In genomic region chr4:20381005-20381404, GRCh38 we compare ENCODE assay signal across 27 cellular contexts.
DNase-seq lines count a peak whose midpoint lies in the region; ATAC-seq, FAIRE-seq and TF ChIP-seq lines count a peak whose summit lies in the region.
"Had no signal": no experiment of that assay in that cellular context is flagged by ENCODE, and none has a peak within 500 bp of the region (broad histone marks: within the 10 kb centered on the region; RNA-seq: fewer than 3 reads in every experiment).

No MANE protein-coding gene starts in this region.

- no peaks in the 10 kb centered on the region for H3K9me3 Mint-ChIP-seq in activated T-cell treated with anti-CD3 and anti-CD28 coated beads, Interleukin-2, amount 50 U/mL, for 4 hours

- H3K14ac ChIP-seq in IMR-90 (replicated peaks; ENCODE audit: low read depth, low read length) (no peak overlapping the region), H1 (ENCODE audit: insufficient read length) (no peak overlapping the region)

- H3K36me3 Mint-ChIP-seq in activated T-cell treated with anti-CD3 and anti-CD28 coated beads, Interleukin-2, amount 50 U/mL, for 4 hours (ENCODE audit: insufficient read depth), result no peaks in the 10 kb centered on the region
- H3K36me3 Mint-ChIP-seq: CD14-positive monocyte; CD4-positive, alpha-beta memory T cell; CD4-positive, CD25-positive, alpha-beta regulatory T cell; CD8-positive, alpha-beta memory T cell had no signal

- no TSS peak for BruUV-seq in IMR-90 (replicated peaks; lab: Mats Ljungman, UMichigan)

- no peak overlapping the region for H2AK9ac ChIP-seq in IMR-90 (replicated peaks; ENCODE audit: low read depth, low read length, poor library complexity)

- no peak overlapping the region for H4K5ac ChIP-seq in IMR-90 (ENCODE audit: low read depth, low read length)
- no peak overlapping the region for H4K5ac ChIP-seq in H1 (ENCODE audit: insufficient read length, low read depth, low read length)

- H4K20me1 ChIP-seq in IMR-90 (ENCODE audit: insufficient read depth, low read length) (no peaks in the 10 kb centered on the region), H1 (replicated peaks in 1 of 2; ENCODE audit: control insufficient read depth in 1 of 2, insufficient read depth in 2 of 2, low read length in 2 of 2) (no peaks in the 10 kb centered on the region)
- H4K20me1 ChIP-seq: BLaER1 had no signal

- no peak for ATAC-seq in IMR-90 (ENCODE audit: low read depth)
- ATAC-seq in activated T-cell treated with anti-CD3 and anti-CD28 coated beads, Interleukin-2, amount 50 U/mL, for 4 hours, result no peak
- ATAC-seq: GM12878 had no signal

- no peak for FAIRE-seq in H1 (lab: Jason Lieb, UNC)
- FAIRE-seq: A204.1, GM12878, GM12892, GM18507 had no signal

- TF ChIP-seq EP300 in Ishikawa (IDR thresholded peaks at IDR 0.05; ENCODE audit: borderline replicate concordance) (no peak), H1 (IDR thresholded peaks at IDR 0.05; ENCODE audit: borderline replicate concordance in 1 of 2, low read depth in 2 of 2, low read length in 2 of 2) (no peak)

- H2BK20ac ChIP-seq in IMR-90 (ENCODE audit: low read depth, low read length), result no peak overlapping the region
- no peak overlapping the region for H2BK20ac ChIP-seq in H1 (ENCODE audit: low read length)

- WGBS in IMR-90 (ENCODE audit: extremely low coverage in 2 of 2, insufficient read length in 1 of 2), 2 experiments, result no CpG with 5 or more reads among the region's 9 CpGs
- WGBS in H1 (ENCODE audit: extremely low coverage in 1 of 2, insufficient coverage in 1 of 2, insufficient read length in 1 of 2, insufficient replicate concordance in 2 of 2, low coverage in 1 of 2, low lambda C conversion rate in 2 of 2, missing lambda C conversion rate in 1 of 2), 2 experiments, result 95% methylated on average over 9 of the region's 9 CpGs; no CpG with 5 or more reads in 1 of the 2 experiments

- CTCF ChIA-PET in IMR-90 (lab: Yijun Ruan, JAX), result no interaction called here
- CTCF ChIA-PET in H1 (lab: Charles Lee; ENCODE audit: partially characterized antibody), result interaction anchor here (0.5 kb wide), 1 partner anchor 475 kb away, joined by 3 read pairs; no protein-coding TSS in a partner anchor

- TF ChIP-seq POLR2A in IMR-90 (IDR thresholded peaks at IDR 0.05; ENCODE audit: low read depth, low read length) (no peak), H1 (IDR thresholded peaks at IDR 0.05; ENCODE audit: control extremely low read depth in 1 of 2, low read depth in 2 of 2, low read length in 2 of 2) (no peak)

- H4K91ac ChIP-seq in IMR-90 (ENCODE audit: insufficient read depth, low read depth, low read length) (no peak overlapping the region), H1 (replicated peaks; ENCODE audit: insufficient read length, low read length) (no peak overlapping the region)

- dilution Hi-C loops in IMR-90 (cut with HindIII; ENCODE audit: low sequenced_read_pairs, unreplicated experiment), result no loop called here

- H3K9me1 ChIP-seq in IMR-90 (ENCODE audit: insufficient read depth, low read length), result no peaks in the 10 kb centered on the region

- no peak overlapping the region for H2BK12ac ChIP-seq in H1 (ENCODE audit: low read depth, low read length)

- H3K4me1 Mint-ChIP-seq in activated T-cell treated with anti-CD3 and anti-CD28 coated beads, Interleukin-2, amount 50 U/mL, for 4 hours (ENCODE audit: low read depth), result no peaks in the 10 kb centered on the region
- H3K4me1 Mint-ChIP-seq: CD14-positive monocyte; CD4-positive, alpha-beta memory T cell; CD4-positive, CD25-positive, alpha-beta regulatory T cell; CD8-positive, alpha-beta memory T cell had no signal

- H3K27ac ChIP-seq in IMR-90 (ENCODE audit: insufficient read depth, low read length) (no peak overlapping the region), H1 (ENCODE audit: low read depth, low read length) (no peak overlapping the region)
- H3K27ac ChIP-seq: BLaER1 had no signal

- H3K9ac ChIP-seq in IMR-90 (ENCODE audit: low read depth, low read length) (no peak overlapping the region), H1 (replicated peaks in 1 of 4; ENCODE audit: extremely low read depth in 1 of 4, low read depth in 3 of 4, low read length in 3 of 4) (no peak overlapping the region)
- H3K9ac ChIP-seq: BLaER1 had no signal

- H3K18ac ChIP-seq in IMR-90 (ENCODE audit: low read depth, low read length) (no peak overlapping the region), H1 (ENCODE audit: extremely low read depth, low read length) (no peak overlapping the region)

- no peaks in the 10 kb centered on the region for H3K79me2 ChIP-seq in H1 (ENCODE audit: control insufficient read depth in 1 of 2, insufficient read depth in 2 of 2, low read length in 2 of 2)

- H2BK120ac ChIP-seq in IMR-90 (ENCODE audit: low read depth, low read length) (no peak overlapping the region), H1 (replicated peaks; ENCODE audit: low read depth, low read length) (no peak overlapping the region)

- POLR2A ChIA-PET in IMR-90 (lab: Charles Lee; ENCODE audit: unreplicated experiment) (no interaction called here), H1 (lab: Charles Lee; ENCODE audit: partially characterized antibody) (no interaction called here)

- intact Hi-C loops in IMR-90 (cut with micrococcal nuclease), result no loop called here

- H3K23me2 ChIP-seq in H1 (ENCODE audit: low read depth, low read length), result no peaks in the 10 kb centered on the region

- H3K4me2 ChIP-seq in IMR-90 (ENCODE audit: low read depth, low read length), result no peak overlapping the region
- H3K4me2 ChIP-seq in H1 (ENCODE audit: insufficient read depth in 1 of 2, low read depth in 2 of 2, low read length in 2 of 2), result no peak overlapping the region
- H3K4me2 ChIP-seq: BLaER1 had no signal

- H3K4ac ChIP-seq in IMR-90 (ENCODE audit: low read depth, low read length), result no peak overlapping the region
- no peak overlapping the region for H3K4ac ChIP-seq in H1 (replicated peaks; ENCODE audit: insufficient read length, low read depth, low read length)

- H3K4me3 Mint-ChIP-seq in activated T-cell treated with anti-CD3 and anti-CD28 coated beads, Interleukin-2, amount 50 U/mL, for 4 hours, result no peak overlapping the region
- H3K4me3 Mint-ChIP-seq: CD14-positive monocyte; CD4-positive, alpha-beta memory T cell; CD4-positive, CD25-positive, alpha-beta regulatory T cell; CD8-positive, alpha-beta memory T cell had no signal

- TF ChIP-seq CTCF in IMR-90 (conservative IDR thresholded peaks at IDR 0.05; ENCODE audit: low read depth, low read length), result no peak
- no peak for TF ChIP-seq CTCF in H1 (IDR thresholded peaks at IDR 0.05; ENCODE audit: control extremely low read depth in 1 of 3, insufficient read depth in 1 of 3, low read depth in 1 of 3, low read length in 3 of 3)

- H2BK5ac ChIP-seq in IMR-90 (ENCODE audit: low read depth, low read length, poor library complexity, severe bottlenecking) (no peak overlapping the region), H1 (ENCODE audit: low read depth, low read length) (no peak overlapping the region)

- H3K79me1 ChIP-seq in IMR-90 (ENCODE audit: low read depth in 1 of 2, low read length in 2 of 2), result no peaks in the 10 kb centered on the region
- H3K79me1 ChIP-seq in H1 (ENCODE audit: low read depth, low read length), result no peaks in the 10 kb centered on the region

- H4K8ac ChIP-seq in IMR-90 (ENCODE audit: low read depth in 2 of 2, low read length in 2 of 2) (no peak overlapping the region), H1 (ENCODE audit: extremely low read depth, insufficient read depth, low read length) (no peak overlapping the region)

- no peak overlapping the region for H2AFZ ChIP-seq in IMR-90 (replicated peaks; ENCODE audit: low read length, poor library complexity)
- H2AFZ ChIP-seq in H1 (ENCODE audit: low read length), result no peak overlapping the region

- no peak overlapping the region for H3K56ac ChIP-seq in IMR-90 (ENCODE audit: extremely low read depth, insufficient read depth, low read length)
- no peak overlapping the region for H3K56ac ChIP-seq in H1 (replicated peaks; ENCODE audit: insufficient read length, low read depth, low read length)

- no peaks in the 10 kb centered on the region for H3K27me3 ChIP-seq in IMR-90 (ENCODE audit: control insufficient read depth, insufficient read depth, low read length)
- H3K27me3 ChIP-seq in H1 (replicated peaks in 1 of 4; ENCODE audit: control insufficient read depth in 3 of 4, extremely low read depth in 1 of 4, insufficient read depth in 3 of 4, low read length in 3 of 4), result no peaks in the 10 kb centered on the region
- H3K27me3 ChIP-seq: BLaER1 had no signal

- H2AK5ac ChIP-seq in IMR-90 (ENCODE audit: low read depth, low read length) (no peak overlapping the region), H1 (ENCODE audit: low read depth, low read length) (no peak overlapping the region)

- H3K27me3 Mint-ChIP-seq in activated T-cell treated with anti-CD3 and anti-CD28 coated beads, Interleukin-2, amount 50 U/mL, for 4 hours (ENCODE audit: low read depth), result no peaks in the 10 kb centered on the region
- H3K27me3 Mint-ChIP-seq: CD4-positive, CD25-positive, alpha-beta regulatory T cell; CD8-positive, alpha-beta memory T cell had no signal

- H3K4me3 ChIP-seq in IMR-90 (ENCODE audit: insufficient read depth, low read depth, low read length), result no peak overlapping the region
- no peak overlapping the region for H3K4me3 ChIP-seq in H1 (ENCODE audit: extremely low read depth in 1 of 4, insufficient read depth in 2 of 4, low read depth in 3 of 4, low read length in 4 of 4)
- H3K4me3 ChIP-seq: BLaER1, GM12878 had no signal

- no peak for DNase-seq in IMR-90
- DNase-seq in H1 (ENCODE audit: low read depth in 1 of 2, low spot score in 2 of 2), result no peak
- DNase-seq in NCI-H146 (lab: John Stamatoyannopoulos, UW), result no peak
- no peak for DNase-seq in activated T-cell treated with anti-CD3 and anti-CD28 coated beads, Interleukin-2, amount 50 U/mL, for 4 hours
- no peak for DNase-seq in dermis blood vessel endothelial cell
- DNase-seq: 8988T; ACHN; BE2C; C1 segment of cervical spinal cord; CD4-positive, alpha-beta memory T cell; CD4-positive, CD25-positive, alpha-beta regulatory T cell; CD8-positive, alpha-beta memory T cell; COR-L47; DMS 273 treated with DMSO at 0.1 percent for 48 hours; DMS153; DMS53; DMS79; DND-41; EL; GDM1 had no signal

- H3K36me3 ChIP-seq in IMR-90 (ENCODE audit: control insufficient read depth, insufficient read depth, low read length) (no peaks in the 10 kb centered on the region), H1 (ENCODE audit: control insufficient read depth in 2 of 4, insufficient read depth in 4 of 4, low read length in 3 of 4) (no peaks in the 10 kb centered on the region)
- H3K36me3 ChIP-seq: BE2C, BLaER1 had no signal

- TF ChIP-seq RAD21 in IMR-90 (IDR thresholded peaks at IDR 0.05; ENCODE audit: low read length), result no peak
- no peak for TF ChIP-seq RAD21 in Ishikawa (IDR thresholded peaks at IDR 0.05; ENCODE audit: low read depth)
- TF ChIP-seq RAD21 in H1 (IDR thresholded peaks at IDR 0.05 in 1 of 2, conservative IDR thresholded peaks at IDR 0.05 in 1 of 2; ENCODE audit: low read depth in 2 of 2, low read length in 2 of 2), result no peak

- no peak overlapping the region for H2BK15ac ChIP-seq in IMR-90 (ENCODE audit: low read depth, low read length)
- no peak overlapping the region for H2BK15ac ChIP-seq in H1 (ENCODE audit: low read length)

- H3K4me1 ChIP-seq in IMR-90 (ENCODE audit: control insufficient read depth, insufficient read depth, low read length) (no peaks in the 10 kb centered on the region), H1 (replicated peaks in 1 of 4; ENCODE audit: control insufficient read depth in 3 of 4, insufficient read depth in 4 of 4, low read length in 3 of 4) (peaks cover 0 to 3% (median 1%) of the 10 kb centered on the region in 4 experiments; a peak in 2 of 7 replicates)
- H3K4me1 ChIP-seq: BE2C, BLaER1 had no signal

- no peaks in the 10 kb centered on the region for H3K9me3 ChIP-seq in IMR-90 (ENCODE audit: control insufficient read depth, insufficient read depth, low read length)
- H3K9me3 ChIP-seq in H1 (ENCODE audit: insufficient read depth in 2 of 2, low read depth in 1 of 2, low read length in 1 of 2), result no peaks in the 10 kb centered on the region
- H3K9me3 ChIP-seq: BE2C, BLaER1 had no signal

- H3K23ac ChIP-seq in IMR-90 (ENCODE audit: low read depth, low read length), result no peak overlapping the region
- no peak overlapping the region for H3K23ac ChIP-seq in H1 (ENCODE audit: insufficient read length)

- in situ Hi-C loops in IMR-90 (cut with MboI; ENCODE audit: low sequenced_read_pairs), result no loop called here
